ENCODE assay signal across 1 cellular context in the genomic region with DNA sequence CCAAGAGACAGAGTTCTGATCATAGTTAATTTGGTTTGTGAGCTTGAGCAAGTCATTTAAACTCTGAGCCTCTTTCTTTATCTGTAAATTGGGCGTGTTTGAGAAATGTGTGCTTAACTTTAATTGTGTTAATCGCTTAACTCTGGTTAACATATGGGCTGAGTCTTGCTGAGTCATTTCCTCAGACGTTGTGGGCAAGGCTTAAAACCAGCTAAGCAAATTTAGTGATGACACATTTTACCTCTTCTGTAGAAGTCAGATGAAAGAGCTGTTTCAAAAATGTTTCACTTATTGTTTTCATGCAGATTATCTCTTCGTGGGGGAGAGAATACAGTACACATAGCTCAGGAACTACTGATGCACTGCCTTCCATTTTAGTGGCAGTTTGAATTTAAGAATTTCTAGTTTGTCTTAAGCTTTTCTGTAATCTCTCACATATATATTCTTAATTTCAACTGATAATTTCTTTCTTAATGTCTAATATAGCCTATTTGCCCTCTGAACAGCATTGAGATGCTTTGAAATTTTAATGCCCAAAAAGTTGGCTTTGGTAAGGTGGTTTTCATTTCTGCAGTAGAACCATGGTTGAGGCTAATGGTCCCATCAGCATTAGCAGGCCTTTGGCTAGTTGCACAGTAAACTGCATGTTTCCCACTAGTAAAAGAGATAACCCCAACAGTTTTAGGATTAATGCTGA.
TF ChIP-seq lines count a peak whose summit lies in the region.

No MANE protein-coding gene starts in this region.

TF ChIP-seq in HepG2, 621 proteins besides CTCF, POLR2A, EP300 and RAD21 (continued from another document and continues in another):
- TF ChIP-seq CREB3 (CRISPR knock-in tag; IDR thresholded peaks at IDR 0.05), result no peak
- TF ChIP-seq, protein P1, sequence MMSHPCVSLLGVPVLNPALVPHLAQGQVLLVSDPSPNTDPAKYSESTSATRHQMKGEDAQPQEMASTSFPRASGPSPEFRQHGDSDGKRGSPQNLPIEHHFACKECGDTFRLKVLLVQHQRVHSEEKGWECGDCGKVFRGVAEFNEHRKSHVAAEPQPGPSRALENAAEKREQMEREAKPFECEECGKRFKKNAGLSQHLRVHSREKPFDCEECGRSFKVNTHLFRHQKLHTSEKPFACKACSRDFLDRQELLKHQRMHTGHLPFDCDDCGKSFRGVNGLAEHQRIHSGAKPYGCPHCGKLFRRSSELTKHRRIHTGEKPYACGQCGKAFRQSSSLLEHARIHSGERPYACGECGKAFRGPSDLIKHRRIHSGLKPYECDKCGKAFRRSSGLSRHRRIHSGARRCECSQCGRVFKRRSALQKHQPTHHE (CRISPR knock-in tag; IDR thresholded peaks at IDR 0.05; ENCODE audit: borderline replicate concordance), result no peak
- peak; percentile 49; the same call in 1 of the 2 replicates for TF ChIP-seq SOX5 (CRISPR knock-in tag; IDR thresholded peaks at IDR 0.05; ENCODE audit: borderline replicate concordance)
- TF ChIP-seq BRD4 (CRISPR knock-in tag; IDR thresholded peaks at IDR 0.05), result no peak
- TF ChIP-seq KLF16 (CRISPR knock-in tag; IDR thresholded peaks at IDR 0.05), result no peak
- no peak for TF ChIP-seq HCFC1 (IDR thresholded peaks at IDR 0.05; ENCODE audit: low read depth, low read length)
- 0 out of 2 replicates have a peak, but pooled peaks have one; percentile 23 for TF ChIP-seq KDM1A (CRISPR knock-in tag; IDR thresholded peaks at IDR 0.05)
- TF ChIP-seq MBNL3 (CRISPR knock-in tag; conservative IDR thresholded peaks at IDR 0.05), result no peak
- TF ChIP-seq PHF5A (CRISPR knock-in tag; IDR thresholded peaks at IDR 0.05; ENCODE audit: low read depth, unreplicated experiment), result no peak
- peak; percentile 10; the same call in 1 of the 2 replicates for TF ChIP-seq GATAD2A (CRISPR knock-in tag; IDR thresholded peaks at IDR 0.05)
- TF ChIP-seq, protein P2, sequence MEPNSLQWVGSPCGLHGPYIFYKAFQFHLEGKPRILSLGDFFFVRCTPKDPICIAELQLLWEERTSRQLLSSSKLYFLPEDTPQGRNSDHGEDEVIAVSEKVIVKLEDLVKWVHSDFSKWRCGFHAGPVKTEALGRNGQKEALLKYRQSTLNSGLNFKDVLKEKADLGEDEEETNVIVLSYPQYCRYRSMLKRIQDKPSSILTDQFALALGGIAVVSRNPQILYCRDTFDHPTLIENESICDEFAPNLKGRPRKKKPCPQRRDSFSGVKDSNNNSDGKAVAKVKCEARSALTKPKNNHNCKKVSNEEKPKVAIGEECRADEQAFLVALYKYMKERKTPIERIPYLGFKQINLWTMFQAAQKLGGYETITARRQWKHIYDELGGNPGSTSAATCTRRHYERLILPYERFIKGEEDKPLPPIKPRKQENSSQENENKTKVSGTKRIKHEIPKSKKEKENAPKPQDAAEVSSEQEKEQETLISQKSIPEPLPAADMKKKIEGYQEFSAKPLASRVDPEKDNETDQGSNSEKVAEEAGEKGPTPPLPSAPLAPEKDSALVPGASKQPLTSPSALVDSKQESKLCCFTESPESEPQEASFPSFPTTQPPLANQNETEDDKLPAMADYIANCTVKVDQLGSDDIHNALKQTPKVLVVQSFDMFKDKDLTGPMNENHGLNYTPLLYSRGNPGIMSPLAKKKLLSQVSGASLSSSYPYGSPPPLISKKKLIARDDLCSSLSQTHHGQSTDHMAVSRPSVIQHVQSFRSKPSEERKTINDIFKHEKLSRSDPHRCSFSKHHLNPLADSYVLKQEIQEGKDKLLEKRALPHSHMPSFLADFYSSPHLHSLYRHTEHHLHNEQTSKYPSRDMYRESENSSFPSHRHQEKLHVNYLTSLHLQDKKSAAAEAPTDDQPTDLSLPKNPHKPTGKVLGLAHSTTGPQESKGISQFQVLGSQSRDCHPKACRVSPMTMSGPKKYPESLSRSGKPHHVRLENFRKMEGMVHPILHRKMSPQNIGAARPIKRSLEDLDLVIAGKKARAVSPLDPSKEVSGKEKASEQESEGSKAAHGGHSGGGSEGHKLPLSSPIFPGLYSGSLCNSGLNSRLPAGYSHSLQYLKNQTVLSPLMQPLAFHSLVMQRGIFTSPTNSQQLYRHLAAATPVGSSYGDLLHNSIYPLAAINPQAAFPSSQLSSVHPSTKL (CRISPR knock-in tag; IDR thresholded peaks at IDR 0.05), result 0 out of 2 replicates have a peak, but pooled peaks have one; percentile 14
- no peak for TF ChIP-seq SNAPC2 (CRISPR knock-in tag; IDR thresholded peaks at IDR 0.05)
- no peak for TF ChIP-seq HOMEZ (CRISPR knock-in tag; IDR thresholded peaks at IDR 0.05; ENCODE audit: low read depth)
- TF ChIP-seq CBFB (CRISPR knock-in tag; IDR thresholded peaks at IDR 0.05), result no peak
- no peak for TF ChIP-seq IRF2 (CRISPR knock-in tag; IDR thresholded peaks at IDR 0.05)
- TF ChIP-seq ZNF557 (CRISPR knock-in tag; IDR thresholded peaks at IDR 0.05), result no peak
- TF ChIP-seq KMT2B (CRISPR knock-in tag; IDR thresholded peaks at IDR 0.05), result peak; percentile 20; the same call in 1 of the 2 replicates
- no peak for TF ChIP-seq ZMYM3 (CRISPR knock-in tag; IDR thresholded peaks at IDR 0.05)
- TF ChIP-seq ZBTB10 (CRISPR knock-in tag; IDR thresholded peaks at IDR 0.05; ENCODE audit: borderline replicate concordance), result no peak
- TF ChIP-seq NFYB (CRISPR knock-in tag; IDR thresholded peaks at IDR 0.05), result no peak
- TF ChIP-seq ZMAT3 (CRISPR knock-in tag; conservative IDR thresholded peaks at IDR 0.05), result no peak
- peak; percentile 93 for TF ChIP-seq NFE2 (CRISPR knock-in tag; IDR thresholded peaks at IDR 0.05)
- no peak for TF ChIP-seq MLX (CRISPR knock-in tag; IDR thresholded peaks at IDR 0.05)
- TF ChIP-seq, protein P3, sequence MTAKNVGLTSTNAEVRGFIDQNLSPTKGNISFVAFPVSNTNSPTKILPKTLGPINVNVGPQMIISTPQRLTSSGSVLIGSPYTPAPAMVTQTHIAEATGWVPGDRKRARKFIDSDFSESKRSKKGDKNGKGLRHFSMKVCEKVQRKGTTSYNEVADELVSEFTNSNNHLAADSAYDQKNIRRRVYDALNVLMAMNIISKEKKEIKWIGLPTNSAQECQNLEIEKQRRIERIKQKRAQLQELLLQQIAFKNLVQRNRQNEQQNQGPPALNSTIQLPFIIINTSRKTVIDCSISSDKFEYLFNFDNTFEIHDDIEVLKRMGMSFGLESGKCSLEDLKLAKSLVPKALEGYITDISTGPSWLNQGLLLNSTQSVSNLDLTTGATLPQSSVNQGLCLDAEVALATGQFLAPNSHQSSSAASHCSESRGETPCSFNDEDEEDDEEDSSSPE (CRISPR knock-in tag; IDR thresholded peaks at IDR 0.05), result no peak
- TF ChIP-seq RORA (CRISPR knock-in tag; IDR thresholded peaks at IDR 0.05), result no peak
- no peak for TF ChIP-seq THAP9 (CRISPR knock-in tag; IDR thresholded peaks at IDR 0.05; ENCODE audit: borderline replicate concordance)
- TF ChIP-seq U2AF1 (optimal IDR thresholded peaks at IDR 0.05; ENCODE audit: low read depth, low read length), result no peak
- TF ChIP-seq, protein P4, sequence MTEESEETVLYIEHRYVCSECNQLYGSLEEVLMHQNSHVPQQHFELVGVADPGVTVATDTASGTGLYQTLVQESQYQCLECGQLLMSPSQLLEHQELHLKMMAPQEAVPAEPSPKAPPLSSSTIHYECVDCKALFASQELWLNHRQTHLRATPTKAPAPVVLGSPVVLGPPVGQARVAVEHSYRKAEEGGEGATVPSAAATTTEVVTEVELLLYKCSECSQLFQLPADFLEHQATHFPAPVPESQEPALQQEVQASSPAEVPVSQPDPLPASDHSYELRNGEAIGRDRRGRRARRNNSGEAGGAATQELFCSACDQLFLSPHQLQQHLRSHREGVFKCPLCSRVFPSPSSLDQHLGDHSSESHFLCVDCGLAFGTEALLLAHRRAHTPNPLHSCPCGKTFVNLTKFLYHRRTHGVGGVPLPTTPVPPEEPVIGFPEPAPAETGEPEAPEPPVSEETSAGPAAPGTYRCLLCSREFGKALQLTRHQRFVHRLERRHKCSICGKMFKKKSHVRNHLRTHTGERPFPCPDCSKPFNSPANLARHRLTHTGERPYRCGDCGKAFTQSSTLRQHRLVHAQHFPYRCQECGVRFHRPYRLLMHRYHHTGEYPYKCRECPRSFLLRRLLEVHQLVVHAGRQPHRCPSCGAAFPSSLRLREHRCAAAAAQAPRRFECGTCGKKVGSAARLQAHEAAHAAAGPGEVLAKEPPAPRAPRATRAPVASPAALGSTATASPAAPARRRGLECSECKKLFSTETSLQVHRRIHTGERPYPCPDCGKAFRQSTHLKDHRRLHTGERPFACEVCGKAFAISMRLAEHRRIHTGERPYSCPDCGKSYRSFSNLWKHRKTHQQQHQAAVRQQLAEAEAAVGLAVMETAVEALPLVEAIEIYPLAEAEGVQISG (CRISPR knock-in tag; IDR thresholded peaks at IDR 0.05), result no peak
- no peak for TF ChIP-seq SETDB1 (CRISPR knock-in tag; IDR thresholded peaks at IDR 0.05; ENCODE audit: borderline replicate concordance)
- TF ChIP-seq ZNF562 (CRISPR knock-in tag; IDR thresholded peaks at IDR 0.05; ENCODE audit: borderline replicate concordance), result no peak
- TF ChIP-seq CEBPG (CRISPR knock-in tag; IDR thresholded peaks at IDR 0.05), result peak; percentile 22; the same call in 1 of the 2 replicates
- no peak for TF ChIP-seq PLSCR1 (CRISPR knock-in tag; IDR thresholded peaks at IDR 0.05; ENCODE audit: borderline replicate concordance)
- no peak for TF ChIP-seq PPARG (CRISPR knock-in tag; conservative IDR thresholded peaks at IDR 0.05)
- TF ChIP-seq MED13 (CRISPR knock-in tag; IDR thresholded peaks at IDR 0.05), result no peak
- no peak for TF ChIP-seq ZNF256 (CRISPR knock-in tag; conservative IDR thresholded peaks at IDR 0.05)
